11 cellular contexts compared by ENCODE assay signal in genomic region chrX:83916525-83916924, GRCh38. TPM values are rescaled to one million over a fixed set of nuclear protein-coding genes. Genes with fewer than 3 reads are reported as not detected.
DNase-seq lines count a peak whose midpoint lies in the region; ATAC-seq, FAIRE-seq and TF ChIP-seq lines count a peak whose summit lies in the region.
"Had no signal": no experiment of that assay in that cellular context is flagged by ENCODE, and none has a peak within 500 bp of the region (broad histone marks: within the 10 kb centered on the region; RNA-seq: fewer than 3 reads in every experiment).

No MANE protein-coding gene starts in this region.

- no peak for TF ChIP-seq EP300 in A549 (IDR thresholded peaks at IDR 0.05)

- no peak overlapping the region for H3K4me2 ChIP-seq in A549

- CTCF ChIA-PET in A549 (lab: Yijun Ruan, JAX) = interaction anchor here (0.6 to 1.6 kb wide), 6 partner anchors 12 to 384 kb away, joined by 3 to 4 read pairs (median 3); no protein-coding TSS in a partner anchor

- peak in 1 of 2 experiments; percentile 8 for DNase-seq in A549 (ENCODE audit: low read depth in 1 of 2, low spot score in 1 of 2)
- DNase-seq in NCI-H2196 (lab: John Stamatoyannopoulos, UW; ENCODE audit: unreplicated experiment) = peak; percentile 0
- peak; percentile 18 for DNase-seq in epithelial cell of esophagus (ENCODE audit: low read depth)
- DNase-seq in COLO829 (ENCODE audit: low spot score) = no peak
- DNase-seq in T-helper 17 cell = no peak
- DNase-seq: lower lobe of right lung had no signal

- TF ChIP-seq CTCF in A549 (IDR thresholded peaks at IDR 0.05) (peak; percentile 9; the same call in 1 of the 3 replicates), GM12874 (IDR thresholded peaks at IDR 0.05; ENCODE audit: insufficient read depth, low read depth, low read length) (peak; percentile 55), epithelial cell of esophagus (IDR thresholded peaks at IDR 0.05; ENCODE audit: insufficient read depth, low read depth, low read length, missing control alignments) (peak; percentile 53)

- no peaks in the 10 kb centered on the region for H3K27me3 Mint-ChIP-seq in T-helper 17 cell

- TF ChIP-seq RAD21 in A549 (conservative IDR thresholded peaks at IDR 0.05 in 1 of 2, IDR thresholded peaks at IDR 0.05 in 1 of 2) = peak in 1 of 2 experiments; percentile 32; a peak in 2 of 5 replicates

- H3K4me3 Mint-ChIP-seq in T-helper 17 cell = no peak overlapping the region

- no peaks in the 10 kb centered on the region for H3K36me3 Mint-ChIP-seq in T-helper 17 cell (ENCODE audit: low read depth)
- H3K36me3 Mint-ChIP-seq: activated naive CD4-positive, alpha-beta T cell treated with anti-CD3 and anti-CD28 coated beads, Interleukin-2, amount 50 U/mL, for 72 hours had no signal

- POLR2A ChIA-PET in A549 (lab: Yijun Ruan, JAX) = no interaction called here

- no peak overlapping the region for H3K27ac ChIP-seq in A549
- H3K27ac ChIP-seq: lower lobe of right lung had no signal

- ATAC-seq in A549 = no peak
- ATAC-seq in HG02840 (IDR thresholded peaks at IDR 0.05; ENCODE audit: low FRiP score, unreplicated experiment) = no peak
- no peak for ATAC-seq in HG02884 (IDR thresholded peaks at IDR 0.05; ENCODE audit: unreplicated experiment)
- no peak for ATAC-seq in T-helper 17 cell
- ATAC-seq: activated naive CD4-positive, alpha-beta T cell treated with anti-CD3 and anti-CD28 coated beads, Interleukin-2, amount 50 U/mL, for 72 hours; lower lobe of right lung had no signal

- no peaks in the 10 kb centered on the region for H3K4me1 ChIP-seq in A549
- H3K4me1 ChIP-seq: lower lobe of right lung had no signal

- no peak for FAIRE-seq in A549 (lab: Jason Lieb, UNC)
- FAIRE-seq: GM12892 had no signal

- H3K4me3 ChIP-seq in A549 (no peak overlapping the region), epithelial cell of esophagus (ENCODE audit: low read length) (no peak overlapping the region)
- H3K4me3 ChIP-seq: lower lobe of right lung had no signal

- H3K27ac Mint-ChIP-seq in T-helper 17 cell = no peak overlapping the region
- H3K27ac Mint-ChIP-seq: activated naive CD4-positive, alpha-beta T cell treated with anti-CD3 and anti-CD28 coated beads, Interleukin-2, amount 50 U/mL, for 72 hours had no signal

- TF ChIP-seq POLR2A in A549 (IDR thresholded peaks at IDR 0.05; ENCODE audit: low read length) = no peak

- H3K4me1 Mint-ChIP-seq in T-helper 17 cell = no peaks in the 10 kb centered on the region

- H3K9me3 ChIP-seq in A549 (no peaks in the 10 kb centered on the region), T-helper 17 cell (ENCODE audit: control insufficient read depth, low read length, poor library complexity, severe bottlenecking) (no peaks in the 10 kb centered on the region)
- H3K9me3 ChIP-seq: lower lobe of right lung had no signal

- 39% methylated on average over 2 of the region's 2 CpGs for WGBS in A549 (ENCODE audit: missing lambda C conversion rate)

TF ChIP-seq in A549, 52 proteins besides CTCF, POLR2A, EP300 and RAD21:
- TF ChIP-seq NFE2L2 (conservative IDR thresholded peaks at IDR 0.05; ENCODE audit: low read length) (no peak), GATA3 (IDR thresholded peaks at IDR 0.05; ENCODE audit: borderline replicate concordance) (no peak), KDM1A (IDR thresholded peaks at IDR 0.05; ENCODE audit: low read depth) (no peak), HOXA7 (CRISPR knock-in tag; IDR thresholded peaks at IDR 0.05) (no peak), HEYL (CRISPR knock-in tag; IDR thresholded peaks at IDR 0.05) (no peak), POLR2AphosphoS2 (conservative IDR thresholded peaks at IDR 0.05; ENCODE audit: low read length) (no peak)
- TF ChIP-seq, protein P1, sequence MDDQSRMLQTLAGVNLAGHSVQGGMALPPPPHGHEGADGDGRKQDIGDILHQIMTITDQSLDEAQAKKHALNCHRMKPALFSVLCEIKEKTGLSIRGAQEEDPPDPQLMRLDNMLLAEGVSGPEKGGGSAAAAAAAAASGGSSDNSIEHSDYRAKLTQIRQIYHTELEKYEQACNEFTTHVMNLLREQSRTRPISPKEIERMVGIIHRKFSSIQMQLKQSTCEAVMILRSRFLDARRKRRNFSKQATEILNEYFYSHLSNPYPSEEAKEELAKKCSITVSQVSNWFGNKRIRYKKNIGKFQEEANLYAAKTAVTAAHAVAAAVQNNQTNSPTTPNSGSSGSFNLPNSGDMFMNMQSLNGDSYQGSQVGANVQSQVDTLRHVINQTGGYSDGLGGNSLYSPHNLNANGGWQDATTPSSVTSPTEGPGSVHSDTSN (IDR thresholded peaks at IDR 0.05) = no peak
- TF ChIP-seq, protein P2, sequence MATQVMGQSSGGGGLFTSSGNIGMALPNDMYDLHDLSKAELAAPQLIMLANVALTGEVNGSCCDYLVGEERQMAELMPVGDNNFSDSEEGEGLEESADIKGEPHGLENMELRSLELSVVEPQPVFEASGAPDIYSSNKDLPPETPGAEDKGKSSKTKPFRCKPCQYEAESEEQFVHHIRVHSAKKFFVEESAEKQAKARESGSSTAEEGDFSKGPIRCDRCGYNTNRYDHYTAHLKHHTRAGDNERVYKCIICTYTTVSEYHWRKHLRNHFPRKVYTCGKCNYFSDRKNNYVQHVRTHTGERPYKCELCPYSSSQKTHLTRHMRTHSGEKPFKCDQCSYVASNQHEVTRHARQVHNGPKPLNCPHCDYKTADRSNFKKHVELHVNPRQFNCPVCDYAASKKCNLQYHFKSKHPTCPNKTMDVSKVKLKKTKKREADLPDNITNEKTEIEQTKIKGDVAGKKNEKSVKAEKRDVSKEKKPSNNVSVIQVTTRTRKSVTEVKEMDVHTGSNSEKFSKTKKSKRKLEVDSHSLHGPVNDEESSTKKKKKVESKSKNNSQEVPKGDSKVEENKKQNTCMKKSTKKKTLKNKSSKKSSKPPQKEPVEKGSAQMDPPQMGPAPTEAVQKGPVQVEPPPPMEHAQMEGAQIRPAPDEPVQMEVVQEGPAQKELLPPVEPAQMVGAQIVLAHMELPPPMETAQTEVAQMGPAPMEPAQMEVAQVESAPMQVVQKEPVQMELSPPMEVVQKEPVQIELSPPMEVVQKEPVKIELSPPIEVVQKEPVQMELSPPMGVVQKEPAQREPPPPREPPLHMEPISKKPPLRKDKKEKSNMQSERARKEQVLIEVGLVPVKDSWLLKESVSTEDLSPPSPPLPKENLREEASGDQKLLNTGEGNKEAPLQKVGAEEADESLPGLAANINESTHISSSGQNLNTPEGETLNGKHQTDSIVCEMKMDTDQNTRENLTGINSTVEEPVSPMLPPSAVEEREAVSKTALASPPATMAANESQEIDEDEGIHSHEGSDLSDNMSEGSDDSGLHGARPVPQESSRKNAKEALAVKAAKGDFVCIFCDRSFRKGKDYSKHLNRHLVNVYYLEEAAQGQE (IDR thresholded peaks at IDR 0.05) = no peak
- TF ChIP-seq, protein P3, sequence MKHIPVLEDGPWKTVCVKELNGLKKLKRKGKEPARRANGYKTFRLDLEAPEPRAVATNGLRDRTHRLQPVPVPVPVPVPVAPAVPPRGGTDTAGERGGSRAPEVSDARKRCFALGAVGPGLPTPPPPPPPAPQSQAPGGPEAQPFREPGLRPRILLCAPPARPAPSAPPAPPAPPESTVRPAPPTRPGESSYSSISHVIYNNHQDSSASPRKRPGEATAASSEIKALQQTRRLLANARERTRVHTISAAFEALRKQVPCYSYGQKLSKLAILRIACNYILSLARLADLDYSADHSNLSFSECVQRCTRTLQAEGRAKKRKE (CRISPR knock-in tag; IDR thresholded peaks at IDR 0.05; ENCODE audit: low read depth) = no peak
- TF ChIP-seq, protein P4, sequence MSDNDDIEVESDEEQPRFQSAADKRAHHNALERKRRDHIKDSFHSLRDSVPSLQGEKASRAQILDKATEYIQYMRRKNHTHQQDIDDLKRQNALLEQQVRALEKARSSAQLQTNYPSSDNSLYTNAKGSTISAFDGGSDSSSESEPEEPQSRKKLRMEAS (IDR thresholded peaks at IDR 0.05) = no peak

RNA-seq across cellular contexts. Expression of gene CYLC1, which starts 55.6 kb away (rescaled TPM):
- polyA plus RNA-seq in A549 (2011; rRNA removed) (not detected in 2 replicates), A549 (2017; fragmentation: RNase III; extraction: RNeasy Plus Mini Kit Qiagen cat#74134 plus additional on column Dnase treatment) (not detected in 3 replicates)
- not detected in 2 replicates for polyA plus RNA-seq in A549 (2012; cell fraction: cytosol; rRNA removed)
- not detected in 2 replicates for polyA plus RNA-seq in A549 (2012; cell fraction: nucleus; rRNA removed)
- polyA minus RNA-seq in A549 (2011; rRNA and poly(A)+ RNA removed) = not detected in 2 replicates
- total RNA-seq in T-helper 17 cell = not detected
- total RNA-seq: activated naive CD4-positive, alpha-beta T cell treated with anti-CD3 and anti-CD28 coated beads, Interleukin-2, amount 50 U/mL, for 72 hours; lower lobe of right lung had no signal

Comparison
In these comparisons a context has a peak if more than half of its experiments do, and no peak if none do; other contexts are left out.
1. DNase-seq: peak in NCI-H2196 (single experiment) and epithelial cell of esophagus (single experiment); none in COLO829 (single experiment) and T-helper 17 cell (0 of 3).
2. Peak in every context shown above with its lines, with median percentiles within 50 percentile points of each other: CTCF ChIP-seq.